Comparison of ENCODE assay signal across 8 cellular contexts in the genomic region with DNA sequence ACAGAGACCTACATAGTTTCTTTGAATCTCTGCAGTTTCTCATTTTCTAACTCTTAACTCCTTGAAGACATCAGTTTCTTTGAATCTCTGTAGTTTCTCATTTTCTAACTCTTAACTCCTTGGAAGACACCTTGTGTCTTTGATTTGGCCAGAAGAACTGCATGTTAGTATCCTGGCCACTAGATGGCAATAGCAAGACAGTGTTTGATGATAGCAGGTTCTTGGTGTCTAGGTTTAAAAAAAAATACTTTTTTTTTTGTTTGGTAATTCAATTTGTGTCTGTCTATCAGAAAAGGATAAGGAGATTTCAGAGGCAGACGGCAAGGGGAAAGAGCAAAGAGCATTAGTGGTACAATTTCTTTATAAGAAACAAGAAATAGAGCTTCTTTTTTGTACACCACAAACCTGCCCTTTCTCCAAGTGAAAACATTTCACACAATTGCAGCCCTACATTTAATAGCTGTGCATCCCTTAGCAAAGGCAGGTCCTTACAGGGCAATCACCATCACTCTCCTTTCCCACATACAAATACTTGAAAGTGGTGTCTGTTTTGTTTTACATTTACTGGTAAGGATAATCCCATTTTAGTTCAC.
DNase-seq lines count a peak whose midpoint lies in the region; ATAC-seq and TF ChIP-seq lines count a peak whose summit lies in the region.

No MANE protein-coding gene starts in this region.

- no peak overlapping the region for H3K4me3 Mint-ChIP-seq in chondrocyte (ENCODE audit: unreplicated experiment)

- no peaks in the 10 kb centered on the region for H3K36me3 ChIP-seq in BJ (ENCODE audit: control insufficient read depth, insufficient read depth, low read length)

- H3K27ac Mint-ChIP-seq in chondrocyte (ENCODE audit: unreplicated experiment) = no peak overlapping the region

- no peaks in the 10 kb centered on the region for H3K9me3 Mint-ChIP-seq in chondrocyte (ENCODE audit: low read depth)

- peak; percentile 92 for ATAC-seq in GM18868 (IDR thresholded peaks at IDR 0.05; ENCODE audit: unreplicated experiment)
- peak; percentile 63 for ATAC-seq in HG03196 (IDR thresholded peaks at IDR 0.05; ENCODE audit: unreplicated experiment)
- ATAC-seq in HG02588 (IDR thresholded peaks at IDR 0.05; ENCODE audit: unreplicated experiment) = no peak

- no peaks in the 10 kb centered on the region for H3K27me3 ChIP-seq in BJ (ENCODE audit: control insufficient read depth, insufficient read depth, low read length)

- TF ChIP-seq CTCF in BJ (IDR thresholded peaks at IDR 0.05; ENCODE audit: insufficient read depth, low read depth, low read length) (peak; percentile 86), chondrocyte (IDR thresholded peaks at IDR 0.05) (peak; percentile 96)

- H3K27me3 Mint-ChIP-seq in chondrocyte (ENCODE audit: low read depth) = peaks cover 15% of the 10 kb centered on the region

- POLR2A ChIA-PET in BJ (lab: Charles Lee) = no interaction called here

- CTCF ChIA-PET in BJ (lab: Yijun Ruan, JAX) = interaction anchor here (0.6 to 1.1 kb wide), 2 partner anchors 11 to 1166 kb away, joined by 3 to 4 read pairs; no protein-coding TSS in a partner anchor

- H3K4me3 ChIP-seq in BJ (ENCODE audit: low read depth, low read length) = no peak overlapping the region

- no peaks in the 10 kb centered on the region for H3K4me1 Mint-ChIP-seq in chondrocyte (ENCODE audit: low read depth)

- no peaks in the 10 kb centered on the region for H3K36me3 Mint-ChIP-seq in chondrocyte (ENCODE audit: low read depth)

- no peak for DNase-seq in BJ (ENCODE audit: low read depth)
- peak; percentile 4 for DNase-seq in NCI-H748 treated with DMSO at 0.1 percent for 48 hours (lab: John Stamatoyannopoulos, UW)
- DNase-seq in chondrocyte (ENCODE audit: low spot score) = no peak
- peak; percentile 17 for DNase-seq in mucosa of gallbladder (ENCODE audit: low spot score)
- DNase-seq in GM19238 (ENCODE audit: insufficient read length, low spot score) = no peak

Comparison
In these comparisons a context has a peak if more than half of its experiments do, and no peak if none do; other contexts are left out.
1. DNase-seq: peak in NCI-H748 treated with DMSO at 0.1 percent for 48 hours (single experiment) and mucosa of gallbladder (single experiment); none in BJ (single experiment), chondrocyte (single experiment) and GM19238 (single experiment).